In the genomic region with DNA sequence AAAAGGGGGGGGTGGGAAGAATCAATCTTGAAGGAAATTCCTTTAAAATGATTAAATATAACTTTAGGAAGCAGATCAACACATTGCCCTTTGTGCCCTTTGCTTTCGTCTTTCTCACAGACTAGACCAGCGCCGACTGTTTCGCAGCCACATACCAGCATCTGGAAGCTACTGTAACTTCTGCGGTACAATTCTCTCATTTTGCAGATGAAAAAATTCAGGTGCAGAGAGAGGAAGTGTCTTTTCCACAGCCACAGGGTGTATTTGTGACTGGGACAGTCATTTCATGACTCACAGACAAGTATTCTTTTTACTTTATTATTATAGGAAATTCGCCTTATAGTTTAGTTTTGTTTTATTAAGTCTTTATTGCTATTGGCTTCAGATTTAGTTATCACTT, we compare ENCODE assay signal across 1 cellular context.
TF ChIP-seq lines count a peak whose summit lies in the region.

No MANE protein-coding gene starts in this region.

TF ChIP-seq in GM23338, 12 proteins besides CTCF, POLR2A, EP300 and RAD21 (continued from another document):
- TF ChIP-seq, protein P1, sequence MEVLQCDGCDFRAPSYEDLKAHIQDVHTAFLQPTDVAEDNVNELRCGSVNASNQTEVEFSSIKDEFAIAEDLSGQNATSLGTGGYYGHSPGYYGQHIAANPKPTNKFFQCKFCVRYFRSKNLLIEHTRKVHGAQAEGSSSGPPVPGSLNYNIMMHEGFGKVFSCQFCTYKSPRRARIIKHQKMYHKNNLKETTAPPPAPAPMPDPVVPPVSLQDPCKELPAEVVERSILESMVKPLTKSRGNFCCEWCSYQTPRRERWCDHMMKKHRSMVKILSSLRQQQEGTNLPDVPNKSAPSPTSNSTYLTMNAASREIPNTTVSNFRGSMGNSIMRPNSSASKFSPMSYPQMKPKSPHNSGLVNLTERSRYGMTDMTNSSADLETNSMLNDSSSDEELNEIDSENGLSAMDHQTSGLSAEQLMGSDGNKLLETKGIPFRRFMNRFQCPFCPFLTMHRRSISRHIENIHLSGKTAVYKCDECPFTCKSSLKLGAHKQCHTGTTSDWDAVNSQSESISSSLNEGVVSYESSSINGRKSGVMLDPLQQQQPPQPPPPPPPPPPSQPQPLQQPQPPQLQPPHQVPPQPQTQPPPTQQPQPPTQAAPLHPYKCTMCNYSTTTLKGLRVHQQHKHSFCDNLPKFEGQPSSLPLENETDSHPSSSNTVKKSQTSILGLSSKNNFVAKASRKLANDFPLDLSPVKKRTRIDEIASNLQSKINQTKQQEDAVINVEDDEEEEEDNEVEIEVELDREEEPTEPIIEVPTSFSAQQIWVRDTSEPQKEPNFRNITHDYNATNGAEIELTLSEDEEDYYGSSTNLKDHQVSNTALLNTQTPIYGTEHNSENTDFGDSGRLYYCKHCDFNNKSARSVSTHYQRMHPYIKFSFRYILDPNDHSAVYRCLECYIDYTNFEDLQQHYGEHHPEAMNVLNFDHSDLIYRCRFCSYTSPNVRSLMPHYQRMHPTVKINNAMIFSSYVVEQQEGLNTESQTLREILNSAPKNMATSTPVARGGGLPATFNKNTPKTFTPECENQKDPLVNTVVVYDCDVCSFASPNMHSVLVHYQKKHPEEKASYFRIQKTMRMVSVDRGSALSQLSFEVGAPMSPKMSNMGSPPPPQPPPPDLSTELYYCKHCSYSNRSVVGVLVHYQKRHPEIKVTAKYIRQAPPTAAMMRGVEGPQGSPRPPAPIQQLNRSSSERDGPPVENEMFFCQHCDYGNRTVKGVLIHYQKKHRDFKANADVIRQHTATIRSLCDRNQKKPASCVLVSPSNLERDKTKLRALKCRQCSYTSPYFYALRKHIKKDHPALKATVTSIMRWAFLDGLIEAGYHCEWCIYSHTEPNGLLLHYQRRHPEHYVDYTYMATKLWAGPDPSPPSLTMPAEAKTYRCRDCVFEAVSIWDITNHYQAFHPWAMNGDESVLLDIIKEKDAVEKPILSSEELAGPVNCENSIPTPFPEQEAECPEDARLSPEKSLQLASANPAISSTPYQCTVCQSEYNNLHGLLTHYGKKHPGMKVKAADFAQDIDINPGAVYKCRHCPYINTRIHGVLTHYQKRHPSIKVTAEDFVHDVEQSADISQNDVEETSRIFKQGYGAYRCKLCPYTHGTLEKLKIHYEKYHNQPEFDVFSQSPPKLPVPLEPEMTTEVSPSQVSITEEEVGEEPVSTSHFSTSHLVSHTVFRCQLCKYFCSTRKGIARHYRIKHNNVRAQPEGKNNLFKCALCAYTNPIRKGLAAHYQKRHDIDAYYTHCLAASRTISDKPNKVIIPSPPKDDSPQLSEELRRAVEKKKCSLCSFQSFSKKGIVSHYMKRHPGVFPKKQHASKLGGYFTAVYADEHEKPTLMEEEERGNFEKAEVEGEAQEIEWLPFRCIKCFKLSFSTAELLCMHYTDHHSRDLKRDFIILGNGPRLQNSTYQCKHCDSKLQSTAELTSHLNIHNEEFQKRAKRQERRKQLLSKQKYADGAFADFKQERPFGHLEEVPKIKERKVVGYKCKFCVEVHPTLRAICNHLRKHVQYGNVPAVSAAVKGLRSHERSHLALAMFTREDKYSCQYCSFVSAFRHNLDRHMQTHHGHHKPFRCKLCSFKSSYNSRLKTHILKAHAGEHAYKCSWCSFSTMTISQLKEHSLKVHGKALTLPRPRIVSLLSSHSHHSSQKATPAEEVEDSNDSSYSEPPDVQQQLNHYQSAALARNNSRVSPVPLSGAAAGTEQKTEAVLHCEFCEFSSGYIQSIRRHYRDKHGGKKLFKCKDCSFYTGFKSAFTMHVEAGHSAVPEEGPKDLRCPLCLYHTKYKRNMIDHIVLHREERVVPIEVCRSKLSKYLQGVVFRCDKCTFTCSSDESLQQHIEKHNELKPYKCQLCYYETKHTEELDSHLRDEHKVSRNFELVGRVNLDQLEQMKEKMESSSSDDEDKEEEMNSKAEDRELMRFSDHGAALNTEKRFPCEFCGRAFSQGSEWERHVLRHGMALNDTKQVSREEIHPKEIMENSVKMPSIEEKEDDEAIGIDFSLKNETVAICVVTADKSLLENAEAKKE (CRISPR knock-in tag; IDR thresholded peaks at IDR 0.05): no peak
- no peak for TF ChIP-seq EZH2phosphoT487 (IDR thresholded peaks at IDR 0.05; ENCODE audit: unreplicated experiment)
- TF ChIP-seq, protein P2, sequence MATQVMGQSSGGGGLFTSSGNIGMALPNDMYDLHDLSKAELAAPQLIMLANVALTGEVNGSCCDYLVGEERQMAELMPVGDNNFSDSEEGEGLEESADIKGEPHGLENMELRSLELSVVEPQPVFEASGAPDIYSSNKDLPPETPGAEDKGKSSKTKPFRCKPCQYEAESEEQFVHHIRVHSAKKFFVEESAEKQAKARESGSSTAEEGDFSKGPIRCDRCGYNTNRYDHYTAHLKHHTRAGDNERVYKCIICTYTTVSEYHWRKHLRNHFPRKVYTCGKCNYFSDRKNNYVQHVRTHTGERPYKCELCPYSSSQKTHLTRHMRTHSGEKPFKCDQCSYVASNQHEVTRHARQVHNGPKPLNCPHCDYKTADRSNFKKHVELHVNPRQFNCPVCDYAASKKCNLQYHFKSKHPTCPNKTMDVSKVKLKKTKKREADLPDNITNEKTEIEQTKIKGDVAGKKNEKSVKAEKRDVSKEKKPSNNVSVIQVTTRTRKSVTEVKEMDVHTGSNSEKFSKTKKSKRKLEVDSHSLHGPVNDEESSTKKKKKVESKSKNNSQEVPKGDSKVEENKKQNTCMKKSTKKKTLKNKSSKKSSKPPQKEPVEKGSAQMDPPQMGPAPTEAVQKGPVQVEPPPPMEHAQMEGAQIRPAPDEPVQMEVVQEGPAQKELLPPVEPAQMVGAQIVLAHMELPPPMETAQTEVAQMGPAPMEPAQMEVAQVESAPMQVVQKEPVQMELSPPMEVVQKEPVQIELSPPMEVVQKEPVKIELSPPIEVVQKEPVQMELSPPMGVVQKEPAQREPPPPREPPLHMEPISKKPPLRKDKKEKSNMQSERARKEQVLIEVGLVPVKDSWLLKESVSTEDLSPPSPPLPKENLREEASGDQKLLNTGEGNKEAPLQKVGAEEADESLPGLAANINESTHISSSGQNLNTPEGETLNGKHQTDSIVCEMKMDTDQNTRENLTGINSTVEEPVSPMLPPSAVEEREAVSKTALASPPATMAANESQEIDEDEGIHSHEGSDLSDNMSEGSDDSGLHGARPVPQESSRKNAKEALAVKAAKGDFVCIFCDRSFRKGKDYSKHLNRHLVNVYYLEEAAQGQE (IDR thresholded peaks at IDR 0.05; ENCODE audit: unreplicated experiment): no peak
- TF ChIP-seq CREB1 (CRISPR knock-in tag; IDR thresholded peaks at IDR 0.05; ENCODE audit: low read depth): no peak
- no peak for TF ChIP-seq JUNB (IDR thresholded peaks at IDR 0.05; ENCODE audit: unreplicated experiment)
- TF ChIP-seq POLR2AphosphoS5 (IDR thresholded peaks at IDR 0.05; ENCODE audit: low read depth): no peak
- TF ChIP-seq ZNF331 (CRISPR knock-in tag; IDR thresholded peaks at IDR 0.05; ENCODE audit: low read depth): no peak
- no peak for TF ChIP-seq NANOG (IDR thresholded peaks at IDR 0.05; ENCODE audit: borderline replicate concordance)
- no peak for TF ChIP-seq ZNF114 (CRISPR knock-in tag; IDR thresholded peaks at IDR 0.05)
